ENCODE assay signal across 8 cellular contexts in genomic region chr1:223844521-223844961, GRCh38. TPM values are rescaled to one million over a fixed set of nuclear protein-coding genes. Genes with fewer than 3 reads are reported as not detected.
A peak's percentile ranks its signal among the peaks of the same experiment; 100 is the strongest.
DNase-seq lines count a peak whose midpoint lies in the region; ATAC-seq and TF ChIP-seq lines count a peak whose summit lies in the region.

No MANE protein-coding gene starts in this region.

- peak overlapping the region; percentile 77 to 87 (median 81) for H3K9ac ChIP-seq in subcutaneous abdominal adipose tissue (ENCODE audit: low read length in 5 of 5)

- ATAC-seq in lower lobe of right lung (no peak), GM19452 (IDR thresholded peaks at IDR 0.05; ENCODE audit: unreplicated experiment) (no peak)

- 5 to 6% (median 5%) methylated on average over 7 to 9 of the region's 9 CpGs for WGBS in adrenal gland, 4 donors

- CTCF ChIA-PET in A673 (lab: Charles Lee), result no interaction called here

- TF ChIP-seq POLR2A in adrenal gland (IDR thresholded peaks at IDR 0.05), result no peak

- H3K4me1 ChIP-seq in A673 (ENCODE audit: insufficient read depth, low read length, poor library complexity, severe bottlenecking) (peaks cover 7% of the 10 kb centered on the region), adrenal gland (replicated peaks in 1 of 2) (peaks cover 9 to 43% of the 10 kb centered on the region in 2 donors), lower lobe of right lung (peaks cover 57% of the 10 kb centered on the region), subcutaneous abdominal adipose tissue (ENCODE audit: control insufficient read depth in 5 of 5, insufficient read depth in 5 of 5, low read length in 5 of 5) (peaks cover 3 to 27% (median 26%) of the 10 kb centered on the region in 5 donors)

- H3K9me3 ChIP-seq in A673 (ENCODE audit: low read depth, low read length, poor library complexity, severe bottlenecking) (no peaks in the 10 kb centered on the region), adrenal gland (replicated peaks in 1 of 3) (no peaks in the 10 kb centered on the region), lower lobe of right lung (no peaks in the 10 kb centered on the region), subcutaneous abdominal adipose tissue (ENCODE audit: control insufficient read depth in 5 of 5, low read length in 5 of 5) (no peaks in the 10 kb centered on the region)

- TF ChIP-seq CTCF in A673 (conservative IDR thresholded peaks at IDR 0.05; ENCODE audit: low read depth, low read length), result no peak
- TF ChIP-seq CTCF in LNCaP clone FGC (IDR thresholded peaks at IDR 0.05; ENCODE audit: control insufficient read depth, extremely low read depth, insufficient read depth), result no peak
- TF ChIP-seq CTCF in adrenal gland (IDR thresholded peaks at IDR 0.05), result no peak
- no peak for TF ChIP-seq CTCF in lower lobe of right lung (IDR thresholded peaks at IDR 0.05)
- no peak for TF ChIP-seq CTCF in GM20000 (IDR thresholded peaks at IDR 0.05; ENCODE audit: extremely low read depth, missing control alignments)

- no TSS peak for BruUV-seq in A673 (replicated peaks; lab: Mats Ljungman, UMichigan)

- DNase-seq in A673 (ENCODE audit: low spot score) (no peak), LNCaP clone FGC (ENCODE audit: low read depth) (no peak), adrenal gland (no peak), lower lobe of right lung (no peak), NCI-H187 treated with DMSO at 0.1 percent for 48 hours (lab: John Stamatoyannopoulos, UW) (no peak), GM20000 (ENCODE audit: low spot score) (no peak)

- peak overlapping the region; percentile 91 for H3K4me3 ChIP-seq in A673 (ENCODE audit: low read depth, low read length, poor library complexity, severe bottlenecking)
- peak overlapping the region; percentile 54 for H3K4me3 ChIP-seq in LNCaP clone FGC (ENCODE audit: low read depth, low read length)
- H3K4me3 ChIP-seq in adrenal gland, result peak overlapping the region in 3 of 4 donors; percentile 22 to 97 (median 82)
- H3K4me3 ChIP-seq in lower lobe of right lung, result peak overlapping the region; percentile 81
- H3K4me3 ChIP-seq in subcutaneous abdominal adipose tissue (ENCODE audit: low read depth in 1 of 5, low read length in 5 of 5), result peak overlapping the region; percentile 72 to 95 (median 79)

- POLR2A ChIA-PET in A673 (lab: Charles Lee; ENCODE audit: low non-redundant PET), result interaction anchor here (2.1 kb wide), 1 partner anchor 24 kb away, joined by 11 read pairs; no protein-coding TSS in a partner anchor

- H3K27me3 ChIP-seq in A673 (replicated peaks; ENCODE audit: insufficient read depth, low read depth, low read length, poor library complexity) (no peaks in the 10 kb centered on the region), adrenal gland (no peaks in the 10 kb centered on the region), lower lobe of right lung (ENCODE audit: low read depth) (no peaks in the 10 kb centered on the region), subcutaneous abdominal adipose tissue (ENCODE audit: control insufficient read depth in 5 of 5, insufficient read depth in 4 of 5, low read length in 5 of 5) (no peaks in the 10 kb centered on the region)

- intact Hi-C loops in A673 (cut with micrococcal nuclease; ENCODE audit: unreplicated experiment), result no loop called here
- intact Hi-C loops in adrenal gland (cut with DNase I), result no loop called here
- intact Hi-C loops in lower lobe of right lung (cut with DNase I), result no loop called here

- H3K36me3 ChIP-seq in A673 (ENCODE audit: insufficient read depth, low read length, poor library complexity, severe bottlenecking), result no peaks in the 10 kb centered on the region
- no peaks in the 10 kb centered on the region for H3K36me3 ChIP-seq in adrenal gland (replicated peaks in 1 of 2)
- no peaks in the 10 kb centered on the region for H3K36me3 ChIP-seq in lower lobe of right lung
- H3K36me3 ChIP-seq in subcutaneous abdominal adipose tissue (ENCODE audit: control insufficient read depth in 5 of 5, insufficient read depth in 5 of 5, low read length in 5 of 5), result no peaks in the 10 kb centered on the region

- H3K27ac ChIP-seq in A673 (ENCODE audit: low read depth, low read length, poor library complexity, severe bottlenecking), result peak overlapping the region; percentile 99
- H3K27ac ChIP-seq in adrenal gland, result peak overlapping the region; percentile 74 to 100 (median 99)
- peak overlapping the region; percentile 98 for H3K27ac ChIP-seq in lower lobe of right lung
- H3K27ac ChIP-seq in subcutaneous abdominal adipose tissue (ENCODE audit: low read depth, low read length), result peak overlapping the region; percentile 88

RNA-seq across cellular contexts. Expression of gene TP53BP2, which starts 1.2 kb away (rescaled TPM):
- total RNA-seq in A673 (2021) (77.8 and 93.3 TPM in 2 replicates), adrenal gland (10 to 100 TPM; 20.5 to 38.5 (median 31.2) TPM), lower lobe of right lung (59.1 TPM)
- polyA plus RNA-seq in adrenal gland, result 10 to 100 TPM in 1 of 3 donors, 1 to 10 TPM in 2; 6.0 to 21.3 (median 6.9) TPM
